1 cellular context compared by ENCODE assay signal in genomic region chr9:13281356-13282016, GRCh38.
TF ChIP-seq lines count a peak whose summit lies in the region.

No MANE protein-coding gene starts in this region.

TF ChIP-seq in IMR-90, 13 proteins besides CTCF, POLR2A, EP300 and RAD21:
- TF ChIP-seq RCOR1 (IDR thresholded peaks at IDR 0.05; ENCODE audit: insufficient replicate concordance, low read length) (no peak), CEBPB (IDR thresholded peaks at IDR 0.05; ENCODE audit: low read depth, low read length) (no peak), MAZ (IDR thresholded peaks at IDR 0.05; ENCODE audit: borderline replicate concordance, low read depth, low read length) (no peak), USF2 (IDR thresholded peaks at IDR 0.05; ENCODE audit: low read depth, low read length) (no peak), ELK1 (IDR thresholded peaks at IDR 0.05; ENCODE audit: borderline replicate concordance, low read depth, low read length) (no peak), NFE2L2 (IDR thresholded peaks at IDR 0.05; ENCODE audit: low read depth, low read length) (no peak), CHD1 (IDR thresholded peaks at IDR 0.05; ENCODE audit: low read depth, low read length) (no peak), FOS (IDR thresholded peaks at IDR 0.05; ENCODE audit: low read depth, low read length) (no peak), RFX5 (IDR thresholded peaks at IDR 0.05; ENCODE audit: low read depth, low read length) (no peak), MXI1 (IDR thresholded peaks at IDR 0.05; ENCODE audit: borderline replicate concordance, low read depth, low read length) (no peak), BHLHE40 (IDR thresholded peaks at IDR 0.05; ENCODE audit: low read depth, low read length) (no peak), SMC3 (IDR thresholded peaks at IDR 0.05; ENCODE audit: low read depth, low read length) (no peak), MAFK (IDR thresholded peaks at IDR 0.05; ENCODE audit: low read depth, low read length) (no peak)
